ENCODE assay signal across 1 cellular context in genomic region chr15:90143176-90143655, GRCh38.
TF ChIP-seq lines count a peak whose summit lies in the region.

No MANE protein-coding gene starts in this region.

TF ChIP-seq in K562, 482 proteins besides CTCF, POLR2A, EP300 and RAD21 (continued from another document and continues in another):
- TF ChIP-seq, protein P1, sequence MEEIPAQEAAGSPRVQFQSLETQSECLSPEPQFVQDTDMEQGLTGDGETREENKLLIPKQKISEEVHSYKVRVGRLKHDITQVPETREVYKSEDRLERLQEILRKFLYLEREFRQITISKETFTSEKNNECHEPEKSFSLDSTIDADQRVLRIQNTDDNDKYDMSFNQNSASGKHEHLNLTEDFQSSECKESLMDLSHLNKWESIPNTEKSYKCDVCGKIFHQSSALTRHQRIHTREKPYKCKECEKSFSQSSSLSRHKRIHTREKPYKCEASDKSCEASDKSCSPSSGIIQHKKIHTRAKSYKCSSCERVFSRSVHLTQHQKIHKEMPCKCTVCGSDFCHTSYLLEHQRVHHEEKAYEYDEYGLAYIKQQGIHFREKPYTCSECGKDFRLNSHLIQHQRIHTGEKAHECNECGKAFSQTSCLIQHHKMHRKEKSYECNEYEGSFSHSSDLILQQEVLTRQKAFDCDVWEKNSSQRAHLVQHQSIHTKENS (CRISPR knock-in tag; IDR thresholded peaks at IDR 0.05): no peak
- TF ChIP-seq ZNF146 (CRISPR knock-in tag; IDR thresholded peaks at IDR 0.05; ENCODE audit: unreplicated experiment) (no peak), TRIM28 (IDR thresholded peaks at IDR 0.05) (no peak), ELF2 (CRISPR knock-in tag; IDR thresholded peaks at IDR 0.05) (no peak), CBX8 (IDR thresholded peaks at IDR 0.05; ENCODE audit: borderline replicate concordance, extremely low read depth, low read depth, low read length, poor library complexity, severe bottlenecking) (no peak), E2F8 (IDR thresholded peaks at IDR 0.05; ENCODE audit: low read depth, partially characterized antibody) (peak; percentile 2), POLR2G (IDR thresholded peaks at IDR 0.05; ENCODE audit: low read depth, low read length) (peak; percentile 75), TCFL5 (CRISPR knock-in tag; conservative IDR thresholded peaks at IDR 0.05) (no peak), RAD51 (IDR thresholded peaks at IDR 0.05; ENCODE audit: borderline replicate concordance, low read depth) (no peak), ILF3 (IDR thresholded peaks at IDR 0.05; ENCODE audit: borderline replicate concordance) (no peak), HMBOX1 (IDR thresholded peaks at IDR 0.05) (peak; percentile 88), CTBP1 (IDR thresholded peaks at IDR 0.05; ENCODE audit: borderline replicate concordance) (no peak; the same call in none of the 2 replicates), MCM7 (IDR thresholded peaks at IDR 0.05) (no peak), KDM1A (IDR thresholded peaks at IDR 0.05) (peak; percentile 47 to 53; a peak in 1 of 4 replicates), PHB2 (IDR thresholded peaks at IDR 0.05; ENCODE audit: low read depth) (peak; percentile 73), HNRNPL (IDR thresholded peaks at IDR 0.05; ENCODE audit: low read depth, low read length) (0 out of 2 replicates have a peak, but pooled peaks have one; percentile 30), ZNF766 (CRISPR knock-in tag; conservative IDR thresholded peaks at IDR 0.05) (0 out of 2 replicates have a peak, but pooled peaks have one; percentile 55), ELF1 (tag; IDR thresholded peaks at IDR 0.05) (no peak), KLF10 (CRISPR knock-in tag; IDR thresholded peaks at IDR 0.05) (no peak), ZNF584 (CRISPR knock-in tag; IDR thresholded peaks at IDR 0.05; ENCODE audit: low read depth) (no peak), KLF16 (IDR thresholded peaks at IDR 0.05) (peak; percentile 92), ETV6 (IDR thresholded peaks at IDR 0.05; ENCODE audit: borderline replicate concordance in 1 of 2, low read depth in 2 of 2, low read length in 1 of 2) (0 out of 4 replicates have a peak, but pooled peaks of 1 of the 2 experiments have one; percentile 56), ETV6 (CRISPR knock-in tag; IDR thresholded peaks at IDR 0.05; ENCODE audit: borderline replicate concordance) (no peak), ZNF609 (CRISPR knock-in tag; IDR thresholded peaks at IDR 0.05; ENCODE audit: borderline replicate concordance) (no peak)
- TF ChIP-seq, protein P2, sequence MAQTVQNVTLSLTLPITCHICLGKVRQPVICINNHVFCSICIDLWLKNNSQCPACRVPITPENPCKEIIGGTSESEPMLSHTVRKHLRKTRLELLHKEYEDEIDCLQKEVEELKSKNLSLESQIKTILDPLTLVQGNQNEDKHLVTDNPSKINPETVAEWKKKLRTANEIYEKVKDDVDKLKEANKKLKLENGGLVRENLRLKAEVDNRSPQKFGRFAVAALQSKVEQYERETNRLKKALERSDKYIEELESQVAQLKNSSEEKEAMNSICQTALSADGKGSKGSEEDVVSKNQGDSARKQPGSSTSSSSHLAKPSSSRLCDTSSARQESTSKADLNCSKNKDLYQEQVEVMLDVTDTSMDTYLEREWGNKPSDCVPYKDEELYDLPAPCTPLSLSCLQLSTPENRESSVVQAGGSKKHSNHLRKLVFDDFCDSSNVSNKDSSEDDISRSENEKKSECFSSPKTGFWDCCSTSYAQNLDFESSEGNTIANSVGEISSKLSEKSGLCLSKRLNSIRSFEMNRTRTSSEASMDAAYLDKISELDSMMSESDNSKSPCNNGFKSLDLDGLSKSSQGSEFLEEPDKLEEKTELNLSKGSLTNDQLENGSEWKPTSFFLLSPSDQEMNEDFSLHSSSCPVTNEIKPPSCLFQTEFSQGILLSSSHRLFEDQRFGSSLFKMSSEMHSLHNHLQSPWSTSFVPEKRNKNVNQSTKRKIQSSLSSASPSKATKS (CRISPR knock-in tag; IDR thresholded peaks at IDR 0.05): no peak
- TF ChIP-seq, protein P3, sequence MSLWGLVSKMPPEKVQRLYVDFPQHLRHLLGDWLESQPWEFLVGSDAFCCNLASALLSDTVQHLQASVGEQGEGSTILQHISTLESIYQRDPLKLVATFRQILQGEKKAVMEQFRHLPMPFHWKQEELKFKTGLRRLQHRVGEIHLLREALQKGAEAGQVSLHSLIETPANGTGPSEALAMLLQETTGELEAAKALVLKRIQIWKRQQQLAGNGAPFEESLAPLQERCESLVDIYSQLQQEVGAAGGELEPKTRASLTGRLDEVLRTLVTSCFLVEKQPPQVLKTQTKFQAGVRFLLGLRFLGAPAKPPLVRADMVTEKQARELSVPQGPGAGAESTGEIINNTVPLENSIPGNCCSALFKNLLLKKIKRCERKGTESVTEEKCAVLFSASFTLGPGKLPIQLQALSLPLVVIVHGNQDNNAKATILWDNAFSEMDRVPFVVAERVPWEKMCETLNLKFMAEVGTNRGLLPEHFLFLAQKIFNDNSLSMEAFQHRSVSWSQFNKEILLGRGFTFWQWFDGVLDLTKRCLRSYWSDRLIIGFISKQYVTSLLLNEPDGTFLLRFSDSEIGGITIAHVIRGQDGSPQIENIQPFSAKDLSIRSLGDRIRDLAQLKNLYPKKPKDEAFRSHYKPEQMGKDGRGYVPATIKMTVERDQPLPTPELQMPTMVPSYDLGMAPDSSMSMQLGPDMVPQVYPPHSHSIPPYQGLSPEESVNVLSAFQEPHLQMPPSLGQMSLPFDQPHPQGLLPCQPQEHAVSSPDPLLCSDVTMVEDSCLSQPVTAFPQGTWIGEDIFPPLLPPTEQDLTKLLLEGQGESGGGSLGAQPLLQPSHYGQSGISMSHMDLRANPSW (CRISPR knock-in tag; IDR thresholded peaks at IDR 0.05): peak; percentile 74; the same call in 1 of the 2 replicates
- TF ChIP-seq, protein P4, sequence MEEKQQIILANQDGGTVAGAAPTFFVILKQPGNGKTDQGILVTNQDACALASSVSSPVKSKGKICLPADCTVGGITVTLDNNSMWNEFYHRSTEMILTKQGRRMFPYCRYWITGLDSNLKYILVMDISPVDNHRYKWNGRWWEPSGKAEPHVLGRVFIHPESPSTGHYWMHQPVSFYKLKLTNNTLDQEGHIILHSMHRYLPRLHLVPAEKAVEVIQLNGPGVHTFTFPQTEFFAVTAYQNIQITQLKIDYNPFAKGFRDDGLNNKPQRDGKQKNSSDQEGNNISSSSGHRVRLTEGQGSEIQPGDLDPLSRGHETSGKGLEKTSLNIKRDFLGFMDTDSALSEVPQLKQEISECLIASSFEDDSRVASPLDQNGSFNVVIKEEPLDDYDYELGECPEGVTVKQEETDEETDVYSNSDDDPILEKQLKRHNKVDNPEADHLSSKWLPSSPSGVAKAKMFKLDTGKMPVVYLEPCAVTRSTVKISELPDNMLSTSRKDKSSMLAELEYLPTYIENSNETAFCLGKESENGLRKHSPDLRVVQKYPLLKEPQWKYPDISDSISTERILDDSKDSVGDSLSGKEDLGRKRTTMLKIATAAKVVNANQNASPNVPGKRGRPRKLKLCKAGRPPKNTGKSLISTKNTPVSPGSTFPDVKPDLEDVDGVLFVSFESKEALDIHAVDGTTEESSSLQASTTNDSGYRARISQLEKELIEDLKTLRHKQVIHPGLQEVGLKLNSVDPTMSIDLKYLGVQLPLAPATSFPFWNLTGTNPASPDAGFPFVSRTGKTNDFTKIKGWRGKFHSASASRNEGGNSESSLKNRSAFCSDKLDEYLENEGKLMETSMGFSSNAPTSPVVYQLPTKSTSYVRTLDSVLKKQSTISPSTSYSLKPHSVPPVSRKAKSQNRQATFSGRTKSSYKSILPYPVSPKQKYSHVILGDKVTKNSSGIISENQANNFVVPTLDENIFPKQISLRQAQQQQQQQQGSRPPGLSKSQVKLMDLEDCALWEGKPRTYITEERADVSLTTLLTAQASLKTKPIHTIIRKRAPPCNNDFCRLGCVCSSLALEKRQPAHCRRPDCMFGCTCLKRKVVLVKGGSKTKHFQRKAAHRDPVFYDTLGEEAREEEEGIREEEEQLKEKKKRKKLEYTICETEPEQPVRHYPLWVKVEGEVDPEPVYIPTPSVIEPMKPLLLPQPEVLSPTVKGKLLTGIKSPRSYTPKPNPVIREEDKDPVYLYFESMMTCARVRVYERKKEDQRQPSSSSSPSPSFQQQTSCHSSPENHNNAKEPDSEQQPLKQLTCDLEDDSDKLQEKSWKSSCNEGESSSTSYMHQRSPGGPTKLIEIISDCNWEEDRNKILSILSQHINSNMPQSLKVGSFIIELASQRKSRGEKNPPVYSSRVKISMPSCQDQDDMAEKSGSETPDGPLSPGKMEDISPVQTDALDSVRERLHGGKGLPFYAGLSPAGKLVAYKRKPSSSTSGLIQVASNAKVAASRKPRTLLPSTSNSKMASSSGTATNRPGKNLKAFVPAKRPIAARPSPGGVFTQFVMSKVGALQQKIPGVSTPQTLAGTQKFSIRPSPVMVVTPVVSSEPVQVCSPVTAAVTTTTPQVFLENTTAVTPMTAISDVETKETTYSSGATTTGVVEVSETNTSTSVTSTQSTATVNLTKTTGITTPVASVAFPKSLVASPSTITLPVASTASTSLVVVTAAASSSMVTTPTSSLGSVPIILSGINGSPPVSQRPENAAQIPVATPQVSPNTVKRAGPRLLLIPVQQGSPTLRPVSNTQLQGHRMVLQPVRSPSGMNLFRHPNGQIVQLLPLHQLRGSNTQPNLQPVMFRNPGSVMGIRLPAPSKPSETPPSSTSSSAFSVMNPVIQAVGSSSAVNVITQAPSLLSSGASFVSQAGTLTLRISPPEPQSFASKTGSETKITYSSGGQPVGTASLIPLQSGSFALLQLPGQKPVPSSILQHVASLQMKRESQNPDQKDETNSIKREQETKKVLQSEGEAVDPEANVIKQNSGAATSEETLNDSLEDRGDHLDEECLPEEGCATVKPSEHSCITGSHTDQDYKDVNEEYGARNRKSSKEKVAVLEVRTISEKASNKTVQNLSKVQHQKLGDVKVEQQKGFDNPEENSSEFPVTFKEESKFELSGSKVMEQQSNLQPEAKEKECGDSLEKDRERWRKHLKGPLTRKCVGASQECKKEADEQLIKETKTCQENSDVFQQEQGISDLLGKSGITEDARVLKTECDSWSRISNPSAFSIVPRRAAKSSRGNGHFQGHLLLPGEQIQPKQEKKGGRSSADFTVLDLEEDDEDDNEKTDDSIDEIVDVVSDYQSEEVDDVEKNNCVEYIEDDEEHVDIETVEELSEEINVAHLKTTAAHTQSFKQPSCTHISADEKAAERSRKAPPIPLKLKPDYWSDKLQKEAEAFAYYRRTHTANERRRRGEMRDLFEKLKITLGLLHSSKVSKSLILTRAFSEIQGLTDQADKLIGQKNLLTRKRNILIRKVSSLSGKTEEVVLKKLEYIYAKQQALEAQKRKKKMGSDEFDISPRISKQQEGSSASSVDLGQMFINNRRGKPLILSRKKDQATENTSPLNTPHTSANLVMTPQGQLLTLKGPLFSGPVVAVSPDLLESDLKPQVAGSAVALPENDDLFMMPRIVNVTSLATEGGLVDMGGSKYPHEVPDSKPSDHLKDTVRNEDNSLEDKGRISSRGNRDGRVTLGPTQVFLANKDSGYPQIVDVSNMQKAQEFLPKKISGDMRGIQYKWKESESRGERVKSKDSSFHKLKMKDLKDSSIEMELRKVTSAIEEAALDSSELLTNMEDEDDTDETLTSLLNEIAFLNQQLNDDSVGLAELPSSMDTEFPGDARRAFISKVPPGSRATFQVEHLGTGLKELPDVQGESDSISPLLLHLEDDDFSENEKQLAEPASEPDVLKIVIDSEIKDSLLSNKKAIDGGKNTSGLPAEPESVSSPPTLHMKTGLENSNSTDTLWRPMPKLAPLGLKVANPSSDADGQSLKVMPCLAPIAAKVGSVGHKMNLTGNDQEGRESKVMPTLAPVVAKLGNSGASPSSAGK (IDR thresholded peaks at IDR 0.05): peak; percentile 85
